Comparison of ENCODE assay signal across 23 cellular contexts in the genomic region with DNA sequence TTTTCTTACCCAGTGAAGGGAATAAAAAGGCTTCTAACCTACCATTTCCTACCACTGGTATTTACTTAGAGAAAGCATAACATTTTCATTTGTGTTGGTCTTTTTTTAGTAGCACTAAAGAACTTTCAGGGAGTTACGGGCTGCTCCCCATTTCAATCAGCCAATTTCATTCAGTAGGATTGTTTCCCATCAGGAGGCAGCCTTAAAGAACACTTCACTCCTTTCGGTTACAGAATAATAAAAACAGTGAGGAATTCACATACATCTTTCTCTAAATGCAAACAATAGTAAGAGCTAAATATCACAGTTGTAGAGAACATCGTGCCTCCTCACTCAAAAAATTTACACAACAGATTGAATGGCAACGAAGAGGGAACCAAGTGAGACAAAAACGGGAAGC. TPM values are rescaled to one million over a fixed set of nuclear protein-coding genes. Genes with fewer than 3 reads are reported as not detected.
DNase-seq lines count a peak whose midpoint lies in the region; ATAC-seq and TF ChIP-seq lines count a peak whose summit lies in the region.
"Had no signal": no experiment of that assay in that cellular context is flagged by ENCODE, and none has a peak within 500 bp of the region (broad histone marks: within the 10 kb centered on the region; RNA-seq: fewer than 3 reads in every experiment).

No MANE protein-coding gene starts in this region.

- TF ChIP-seq EP300 in transverse colon (IDR thresholded peaks at IDR 0.05; ENCODE audit: low read depth): no peak

- no peak overlapping the region for H3K4me3 ChIP-seq in psoas muscle
- no peak overlapping the region for H3K4me3 ChIP-seq in transverse colon
- H3K4me3 ChIP-seq in H7 (ENCODE audit: insufficient read depth, low read depth, low read length): no peak overlapping the region
- H3K4me3 ChIP-seq: K562, ovary, right lobe of liver had no signal

- no peaks in the 10 kb centered on the region for H3K36me3 ChIP-seq in psoas muscle (ENCODE audit: insufficient read depth in 1 of 2, low read depth in 1 of 2)
- no peaks in the 10 kb centered on the region for H3K36me3 ChIP-seq in transverse colon
- no peaks in the 10 kb centered on the region for H3K36me3 ChIP-seq in H7 (replicated peaks; ENCODE audit: control insufficient read depth, insufficient read depth, low read length)
- H3K36me3 ChIP-seq: ovary, right lobe of liver had no signal

- H3K9me3 Mint-ChIP-seq in HFFc6: no peaks in the 10 kb centered on the region
- H3K9me3 Mint-ChIP-seq: CD8-positive, alpha-beta T cell had no signal

- peak overlapping the region; percentile 65 for H3K27ac Mint-ChIP-seq in HFFc6
- H3K27ac Mint-ChIP-seq: activated CD8-positive, alpha-beta T cell treated with anti-CD3 and anti-CD28 coated beads, Interleukin-2, amount 10 ng/mL, durations not matched to agents 7 days and 5 days; CD8-positive, alpha-beta T cell had no signal

- no peak for TF ChIP-seq POLR2A in transverse colon (IDR thresholded peaks at IDR 0.05)

- in situ Hi-C loops in transverse colon (cut with MboI; ENCODE audit: low pct_ligation_motif_present in 1 of 4, low pct_unique_long_range_greater_than_20kb in 1 of 4, low sequenced_read_pairs in 3 of 4): no loop called here

- H3K27ac ChIP-seq in psoas muscle (peak overlapping the region; percentile 24), transverse colon (peak overlapping the region in 1 of 4 donors; percentile 4)
- H3K27ac ChIP-seq: epithelial cell of prostate, ovary, right lobe of liver had no signal

- no peaks in the 10 kb centered on the region for H3K27me3 Mint-ChIP-seq in HFFc6 (ENCODE audit: insufficient read depth)

- ATAC-seq in psoas muscle: no peak
- no peak for ATAC-seq in GM18520 (IDR thresholded peaks at IDR 0.05; ENCODE audit: unreplicated experiment)
- ATAC-seq: activated CD8-positive, alpha-beta T cell treated with anti-CD3 and anti-CD28 coated beads, Interleukin-2, amount 10 ng/mL, durations not matched to agents 7 days and 5 days; CD8-positive, alpha-beta T cell; K562; right lobe of liver had no signal

- DNase-seq in CD1c-positive myeloid dendritic cell (ENCODE audit: extremely low spot score) (peak; percentile 28), HFFc6 (no peak), dermis blood vessel endothelial cell (peak; percentile 37), psoas muscle (no peak), transverse colon (no peak), H7 (no peak)
- DNase-seq: activated CD4-positive, alpha-beta T cell treated with anti-CD3 and anti-CD28 coated beads for 1 hour; activated CD8-positive, alpha-beta T cell treated with anti-CD3 and anti-CD28 coated beads, Interleukin-2, amount 10 ng/mL, durations not matched to agents 7 days and 5 days; activated gamma-delta T cell; CD8-positive, alpha-beta T cell; foreskin fibroblast; HCEC 1CT; MM.1S; NCI-H146; NCI-H2171 treated with DMSO at 0.1 percent for 48 hours; NCI-H69; ovary; right lobe of liver; stimulated activated CD4-positive, alpha-beta T cell treated with anti-CD3 and anti-CD28 coated beads, Interleukin-15, amount 100 ng/mL, for 24 hours; T-helper 1 cell had no signal

- H3K27me3 ChIP-seq in psoas muscle (ENCODE audit: insufficient read depth in 3 of 3, low read length in 2 of 3): no peaks in the 10 kb centered on the region
- H3K27me3 ChIP-seq in transverse colon: no peaks in the 10 kb centered on the region
- no peaks in the 10 kb centered on the region for H3K27me3 ChIP-seq in H7 (ENCODE audit: control insufficient read depth, insufficient read depth, low read length)
- H3K27me3 ChIP-seq: ovary, right lobe of liver had no signal

- H3K4me3 Mint-ChIP-seq in HFFc6: peak overlapping the region; percentile 58; the same call in 1 of the 2 replicates
- H3K4me3 Mint-ChIP-seq: activated CD8-positive, alpha-beta T cell treated with anti-CD3 and anti-CD28 coated beads, Interleukin-2, amount 10 ng/mL, durations not matched to agents 7 days and 5 days; CD8-positive, alpha-beta T cell had no signal

- H3K9me3 ChIP-seq in psoas muscle (no peaks in the 10 kb centered on the region), transverse colon (no peaks in the 10 kb centered on the region)
- H3K9me3 ChIP-seq: ovary, right lobe of liver had no signal

- H3K36me3 Mint-ChIP-seq in HFFc6 (ENCODE audit: low read depth): no peaks in the 10 kb centered on the region
- H3K36me3 Mint-ChIP-seq: CD8-positive, alpha-beta T cell had no signal

- peaks cover 17% of the 10 kb centered on the region for H3K4me1 ChIP-seq in psoas muscle
- peaks cover 7 to 26% (median 11%) of the 10 kb centered on the region in 4 donors for H3K4me1 ChIP-seq in transverse colon

- TF ChIP-seq CTCF in HFFc6 (IDR thresholded peaks at IDR 0.05) (no peak), psoas muscle (IDR thresholded peaks at IDR 0.05) (no peak), transverse colon (IDR thresholded peaks at IDR 0.05) (no peak)

- intact Hi-C loops in psoas muscle (cut with DNase I) (no loop called here), transverse colon (cut with DNase I; ENCODE audit: low total_unique reads) (no loop called here)

- H3K4me1 Mint-ChIP-seq in HFFc6 (ENCODE audit: low read depth): peaks cover 66% of the 10 kb centered on the region

- 44 to 66% (median 48%) methylated on average over 5 of the region's 5 CpGs for WGBS in psoas muscle, 3 donors
- WGBS in transverse colon (ENCODE audit: low coverage in 1 of 2), 2 donors: 54 to 65% methylated on average over 5 of the region's 5 CpGs

RNA-seq across cellular contexts. Expression of gene ABLIM1, which starts 55.5 kb away (rescaled TPM):
- total RNA-seq in HFFc6 (2021; fragmentation: NEBNext Ultra II Directional; extraction: Animal tissue kit (Norgen Biotek cat#: 25700)): 10 to 100 TPM in 2 of 6 experiments, 1 to 10 TPM in 4; 8.0 to 14.6 (median 8.7) TPM
- 141 and 159 TPM in 2 replicates for total RNA-seq in dermis blood vessel endothelial cell
- total RNA-seq in psoas muscle: 100 to 1,000 TPM in 2 of 4 donors, 10 to 100 TPM in 2; 21.8 to 183 (median 66.8) TPM
- polyA plus RNA-seq in psoas muscle: 10 to 100 TPM; 15.4 to 17.2 (median 16.5) TPM
- total RNA-seq in transverse colon: 100 to 1,000 TPM in 2 of 4 donors, 10 to 100 TPM in 2; 56.9 to 108 (median 96.1) TPM
- total RNA-seq in H7 (2014; rRNA removed; shearing (Covaris generic)): 21.7 and 29.5 TPM in 2 replicates

Comparison
In these comparisons a context has a peak if more than half of its experiments do, and no peak if none do; other contexts are left out.
1. DNase-seq: peak in CD1c-positive myeloid dendritic cell (single experiment) and dermis blood vessel endothelial cell (single experiment); none in HFFc6 (single experiment), psoas muscle (0 of 2), transverse colon (single experiment) and H7 (single experiment).